In genomic region chrX:107826286-107827136, GRCh38 we compare ENCODE assay signal across 8 cellular contexts. TPM values are rescaled to one million over a fixed set of nuclear protein-coding genes. Genes with fewer than 3 reads are reported as not detected.
DNase-seq lines count a peak whose midpoint lies in the region; ATAC-seq and TF ChIP-seq lines count a peak whose summit lies in the region.

No MANE protein-coding gene starts in this region.

- H3K27ac Mint-ChIP-seq in activated naive CD8-positive, alpha-beta T cell, result peak overlapping the region; percentile 86

- peak overlapping the region; percentile 61 for H3K4me2 ChIP-seq in parathyroid adenoma (ENCODE audit: low read length)

- H3K4me1 Mint-ChIP-seq in activated naive CD8-positive, alpha-beta T cell (ENCODE audit: low read depth), result peaks cover 46% of the 10 kb centered on the region

- ATAC-seq in GM18505 (IDR thresholded peaks at IDR 0.05; ENCODE audit: unreplicated experiment), result peak; percentile 66
- ATAC-seq in HG02973 (IDR thresholded peaks at IDR 0.05; ENCODE audit: unreplicated experiment), result peak; percentile 50
- ATAC-seq in Panc1, result peak; percentile 78
- ATAC-seq in GM18520 (IDR thresholded peaks at IDR 0.05; ENCODE audit: unreplicated experiment), result no peak

- H3K79me2 ChIP-seq in parathyroid adenoma, result no peaks in the 10 kb centered on the region

- CTCF ChIA-PET in Panc1 (lab: Charles Lee), result no interaction called here

- POLR2A ChIA-PET in Panc1 (lab: Charles Lee), result no interaction called here

- in situ Hi-C loops in Panc1 (cut with HindIII; ENCODE audit: low pct_unique_long_range_greater_than_20kb, low sequenced_read_pairs), result no loop called here

- DNase-seq in Panc1 (ENCODE audit: low read depth, low spot score) (no peak), cardiac muscle cell (ENCODE audit: low read depth in 1 of 2, low spot score in 1 of 2) (peak; percentile 66 to 70), SW 1271 (lab: John Stamatoyannopoulos, UW) (no peak)

- peak overlapping the region; percentile 69 for H2AFZ ChIP-seq in parathyroid adenoma

- no peaks in the 10 kb centered on the region for H3K27me3 Mint-ChIP-seq in activated naive CD8-positive, alpha-beta T cell

- H3K4me3 Mint-ChIP-seq in activated naive CD8-positive, alpha-beta T cell, result peak overlapping the region; percentile 81

- H3K9me3 ChIP-seq in Panc1 (ENCODE audit: control insufficient read depth, insufficient read depth, low read depth, low read length) (no peaks in the 10 kb centered on the region), cardiac muscle cell (ENCODE audit: low read depth) (no peaks in the 10 kb centered on the region), parathyroid adenoma (ENCODE audit: control insufficient read depth, low read length) (no peaks in the 10 kb centered on the region)

- H3K4me3 ChIP-seq in Panc1 (ENCODE audit: low read depth in 2 of 2, low read length in 2 of 2) (peak overlapping the region; percentile 51 to 76), cardiac muscle cell (peak overlapping the region; percentile 42), parathyroid adenoma (ENCODE audit: low read depth, low read length) (peak overlapping the region; percentile 52)

- TF ChIP-seq POLR2A in GM18505 (IDR thresholded peaks at IDR 0.05; ENCODE audit: borderline replicate concordance, extremely low read depth, insufficient read depth, insufficient read length), result no peak

- no peaks in the 10 kb centered on the region for H3K36me3 Mint-ChIP-seq in activated naive CD8-positive, alpha-beta T cell

- H3K27ac ChIP-seq in Panc1 (ENCODE audit: low read length) (peak overlapping the region; percentile 89), cardiac muscle cell (peak overlapping the region; percentile 68), parathyroid adenoma (peak overlapping the region; percentile 87)

- peaks cover 10% of the 10 kb centered on the region for H3K4me1 ChIP-seq in Panc1 (ENCODE audit: control insufficient read depth, insufficient read depth, low read length)
- H3K4me1 ChIP-seq in cardiac muscle cell (ENCODE audit: low read depth), result peaks cover 10% of the 10 kb centered on the region
- no peaks in the 10 kb centered on the region for H3K4me1 ChIP-seq in parathyroid adenoma

- peak overlapping the region; percentile 28 for H3K9ac ChIP-seq in parathyroid adenoma

- TF ChIP-seq CTCF in Panc1 (IDR thresholded peaks at IDR 0.05), result no peak
- TF ChIP-seq CTCF in cardiac muscle cell (IDR thresholded peaks at IDR 0.05; ENCODE audit: low read depth, low read length), result no peak
- TF ChIP-seq CTCF in parathyroid adenoma (IDR thresholded peaks at IDR 0.05), result no peak

- H3K36me3 ChIP-seq in Panc1 (ENCODE audit: control insufficient read depth, insufficient read depth, low read length), result no peaks in the 10 kb centered on the region
- H3K36me3 ChIP-seq in cardiac muscle cell, result no peaks in the 10 kb centered on the region
- no peaks in the 10 kb centered on the region for H3K36me3 ChIP-seq in parathyroid adenoma (ENCODE audit: control insufficient read depth, insufficient read depth, low read length)

- no peaks in the 10 kb centered on the region for H3K9me3 Mint-ChIP-seq in activated naive CD8-positive, alpha-beta T cell (ENCODE audit: low read depth)

- intact Hi-C loops in Panc1 (cut with micrococcal nuclease; ENCODE audit: unreplicated experiment), result no loop called here

- BruUV-seq in Panc1 (replicated peaks; lab: Mats Ljungman, UMichigan), result no TSS peak

- no peaks in the 10 kb centered on the region for H3K27me3 ChIP-seq in Panc1 (ENCODE audit: control insufficient read depth, insufficient read depth, low read length)
- peaks cover 6% of the 10 kb centered on the region for H3K27me3 ChIP-seq in cardiac muscle cell
- H3K27me3 ChIP-seq in parathyroid adenoma (ENCODE audit: control insufficient read depth, insufficient read depth, low read length), result no peaks in the 10 kb centered on the region

RNA-seq across cellular contexts. Expression of gene MID2, which starts 0.8 kb away (rescaled TPM):
- 24.7 TPM for total RNA-seq in Panc1 (2021; ENCODE audit: unreplicated experiment)
- polyA plus RNA-seq in Panc1 (2012; ENCODE audit: insufficient read length), result 8.5 TPM
- total RNA-seq in cardiac muscle cell, result 23.9 and 30.0 TPM in 2 replicates
- polyA plus RNA-seq in cardiac muscle cell, result 9.9 and 13.9 TPM in 2 replicates

RNA-seq across cellular contexts. Expression of gene NCBP2L, which starts 49.0 kb away (rescaled TPM):
- total RNA-seq in Panc1 (2021; ENCODE audit: unreplicated experiment), result not detected
- polyA plus RNA-seq in Panc1 (2012; ENCODE audit: insufficient read length), result not detected
- 0.11 TPM in 1 of 2 replicates, not detected in the other for total RNA-seq in cardiac muscle cell
- polyA plus RNA-seq in cardiac muscle cell, result 0.11 and 0.16 TPM in 2 replicates

RNA-seq across cellular contexts. Expression of gene TSC22D3, which starts 50.9 kb away (rescaled TPM):
- total RNA-seq in Panc1 (2021; ENCODE audit: unreplicated experiment), result 7.2 TPM
- 11.7 TPM for polyA plus RNA-seq in Panc1 (2012; ENCODE audit: insufficient read length)
- 297 and 320 TPM in 2 replicates for total RNA-seq in cardiac muscle cell
- 235 and 253 TPM in 2 replicates for polyA plus RNA-seq in cardiac muscle cell

Comparison
In these comparisons a context has a peak if more than half of its experiments do, and no peak if none do; other contexts are left out.
1. DNase-seq: peak in cardiac muscle cell (2 of 2); none in Panc1 (single experiment) and SW 1271 (0 of 2).
2. RNA of gene TSC22D3, which starts 50.9 kb away (total RNA-seq): 297 to 320 TPM in cardiac muscle cell; 7.2 TPM in Panc1 (single experiment); every median in the first group is over 10 times any median in the second.
3. Peak in every context shown above with its lines, with median percentiles within 50 percentile points of each other: H3K27ac ChIP-seq and H3K4me3 ChIP-seq.